ENCODE assay signal across 1 cellular context in genomic region chr3:186901135-186901734, GRCh38.
TF ChIP-seq lines count a peak whose summit lies in the region.

No MANE protein-coding gene starts in this region.

TF ChIP-seq in K562, 482 proteins besides CTCF, POLR2A, EP300 and RAD21 (continued from another document and continues in another):
- peak; percentile 69 for TF ChIP-seq MGA (IDR thresholded peaks at IDR 0.05)
- 0 out of 2 replicates have a peak, but pooled peaks have one; percentile 24 for TF ChIP-seq GABPA (tag; conservative IDR thresholded peaks at IDR 0.05; ENCODE audit: low read depth)
- peak; percentile 86 for TF ChIP-seq ATF7 (IDR thresholded peaks at IDR 0.05)
- TF ChIP-seq TEAD4 (IDR thresholded peaks at IDR 0.05; ENCODE audit: low read length), result peak; percentile 22; the same call in 1 of the 2 replicates
- TF ChIP-seq TEAD4 (CRISPR knock-in tag; IDR thresholded peaks at IDR 0.05; ENCODE audit: borderline replicate concordance), result no peak
- TF ChIP-seq, protein P1, sequence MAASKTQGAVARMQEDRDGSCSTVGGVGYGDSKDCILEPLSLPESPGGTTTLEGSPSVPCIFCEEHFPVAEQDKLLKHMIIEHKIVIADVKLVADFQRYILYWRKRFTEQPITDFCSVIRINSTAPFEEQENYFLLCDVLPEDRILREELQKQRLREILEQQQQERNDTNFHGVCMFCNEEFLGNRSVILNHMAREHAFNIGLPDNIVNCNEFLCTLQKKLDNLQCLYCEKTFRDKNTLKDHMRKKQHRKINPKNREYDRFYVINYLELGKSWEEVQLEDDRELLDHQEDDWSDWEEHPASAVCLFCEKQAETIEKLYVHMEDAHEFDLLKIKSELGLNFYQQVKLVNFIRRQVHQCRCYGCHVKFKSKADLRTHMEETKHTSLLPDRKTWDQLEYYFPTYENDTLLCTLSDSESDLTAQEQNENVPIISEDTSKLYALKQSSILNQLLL (CRISPR knock-in tag; IDR thresholded peaks at IDR 0.05; ENCODE audit: borderline replicate concordance), result no peak
- peak; percentile 25; the same call in 1 of the 2 replicates for TF ChIP-seq ZKSCAN8 (CRISPR knock-in tag; IDR thresholded peaks at IDR 0.05)
- TF ChIP-seq, protein P2, sequence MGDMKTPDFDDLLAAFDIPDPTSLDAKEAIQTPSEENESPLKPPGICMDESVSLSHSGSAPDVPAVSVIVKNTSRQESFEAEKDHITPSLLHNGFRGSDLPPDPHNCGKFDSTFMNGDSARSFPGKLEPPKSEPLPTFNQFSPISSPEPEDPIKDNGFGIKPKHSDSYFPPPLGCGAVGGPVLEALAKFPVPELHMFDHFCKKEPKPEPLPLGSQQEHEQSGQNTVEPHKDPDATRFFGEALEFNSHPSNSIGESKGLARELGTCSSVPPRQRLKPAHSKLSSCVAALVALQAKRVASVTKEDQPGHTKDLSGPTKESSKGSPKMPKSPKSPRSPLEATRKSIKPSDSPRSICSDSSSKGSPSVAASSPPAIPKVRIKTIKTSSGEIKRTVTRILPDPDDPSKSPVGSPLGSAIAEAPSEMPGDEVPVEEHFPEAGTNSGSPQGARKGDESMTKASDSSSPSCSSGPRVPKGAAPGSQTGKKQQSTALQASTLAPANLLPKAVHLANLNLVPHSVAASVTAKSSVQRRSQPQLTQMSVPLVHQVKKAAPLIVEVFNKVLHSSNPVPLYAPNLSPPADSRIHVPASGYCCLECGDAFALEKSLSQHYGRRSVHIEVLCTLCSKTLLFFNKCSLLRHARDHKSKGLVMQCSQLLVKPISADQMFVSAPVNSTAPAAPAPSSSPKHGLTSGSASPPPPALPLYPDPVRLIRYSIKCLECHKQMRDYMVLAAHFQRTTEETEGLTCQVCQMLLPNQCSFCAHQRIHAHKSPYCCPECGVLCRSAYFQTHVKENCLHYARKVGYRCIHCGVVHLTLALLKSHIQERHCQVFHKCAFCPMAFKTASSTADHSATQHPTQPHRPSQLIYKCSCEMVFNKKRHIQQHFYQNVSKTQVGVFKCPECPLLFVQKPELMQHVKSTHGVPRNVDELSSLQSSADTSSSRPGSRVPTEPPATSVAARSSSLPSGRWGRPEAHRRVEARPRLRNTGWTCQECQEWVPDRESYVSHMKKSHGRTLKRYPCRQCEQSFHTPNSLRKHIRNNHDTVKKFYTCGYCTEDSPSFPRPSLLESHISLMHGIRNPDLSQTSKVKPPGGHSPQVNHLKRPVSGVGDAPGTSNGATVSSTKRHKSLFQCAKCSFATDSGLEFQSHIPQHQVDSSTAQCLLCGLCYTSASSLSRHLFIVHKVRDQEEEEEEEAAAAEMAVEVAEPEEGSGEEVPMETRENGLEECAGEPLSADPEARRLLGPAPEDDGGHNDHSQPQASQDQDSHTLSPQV (IDR thresholded peaks at IDR 0.05), result peak; percentile 72; the same call in 1 of the 2 replicates
- TF ChIP-seq ZNF589 (CRISPR knock-in tag; IDR thresholded peaks at IDR 0.05; ENCODE audit: low read depth), result peak; percentile 95
- TF ChIP-seq, protein P3, sequence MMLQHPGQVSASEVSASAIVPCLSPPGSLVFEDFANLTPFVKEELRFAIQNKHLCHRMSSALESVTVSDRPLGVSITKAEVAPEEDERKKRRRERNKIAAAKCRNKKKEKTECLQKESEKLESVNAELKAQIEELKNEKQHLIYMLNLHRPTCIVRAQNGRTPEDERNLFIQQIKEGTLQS (IDR thresholded peaks at IDR 0.05), result peak; percentile 71
- TF ChIP-seq, protein P3 (CRISPR knock-in tag; conservative IDR thresholded peaks at IDR 0.05), result no peak
- TF ChIP-seq HOXB6 (CRISPR knock-in tag; IDR thresholded peaks at IDR 0.05; ENCODE audit: borderline replicate concordance), result no peak
- TF ChIP-seq SUPT5H (IDR thresholded peaks at IDR 0.05), result no peak
- no peak for TF ChIP-seq EZH2 (IDR thresholded peaks at IDR 0.05; ENCODE audit: borderline replicate concordance, low read depth, low read length)
- TF ChIP-seq RBFOX2 (IDR thresholded peaks at IDR 0.05; ENCODE audit: low read depth, low read length), result peak; percentile 45
- TF ChIP-seq EP400 (IDR thresholded peaks at IDR 0.05), result peak; percentile 50
- TF ChIP-seq L3MBTL2 (IDR thresholded peaks at IDR 0.05), result peak; percentile 88
- peak; percentile 4; the same call in 1 of the 2 replicates for TF ChIP-seq JUN (IDR thresholded peaks at IDR 0.05; ENCODE audit: borderline replicate concordance, low read depth, low read length)
- TF ChIP-seq JUN (CRISPR knock-in tag; IDR thresholded peaks at IDR 0.05; ENCODE audit: borderline replicate concordance), result no peak
- peak; percentile 62 for TF ChIP-seq NFRKB (IDR thresholded peaks at IDR 0.05; ENCODE audit: low read depth)
- TF ChIP-seq, protein P4, sequence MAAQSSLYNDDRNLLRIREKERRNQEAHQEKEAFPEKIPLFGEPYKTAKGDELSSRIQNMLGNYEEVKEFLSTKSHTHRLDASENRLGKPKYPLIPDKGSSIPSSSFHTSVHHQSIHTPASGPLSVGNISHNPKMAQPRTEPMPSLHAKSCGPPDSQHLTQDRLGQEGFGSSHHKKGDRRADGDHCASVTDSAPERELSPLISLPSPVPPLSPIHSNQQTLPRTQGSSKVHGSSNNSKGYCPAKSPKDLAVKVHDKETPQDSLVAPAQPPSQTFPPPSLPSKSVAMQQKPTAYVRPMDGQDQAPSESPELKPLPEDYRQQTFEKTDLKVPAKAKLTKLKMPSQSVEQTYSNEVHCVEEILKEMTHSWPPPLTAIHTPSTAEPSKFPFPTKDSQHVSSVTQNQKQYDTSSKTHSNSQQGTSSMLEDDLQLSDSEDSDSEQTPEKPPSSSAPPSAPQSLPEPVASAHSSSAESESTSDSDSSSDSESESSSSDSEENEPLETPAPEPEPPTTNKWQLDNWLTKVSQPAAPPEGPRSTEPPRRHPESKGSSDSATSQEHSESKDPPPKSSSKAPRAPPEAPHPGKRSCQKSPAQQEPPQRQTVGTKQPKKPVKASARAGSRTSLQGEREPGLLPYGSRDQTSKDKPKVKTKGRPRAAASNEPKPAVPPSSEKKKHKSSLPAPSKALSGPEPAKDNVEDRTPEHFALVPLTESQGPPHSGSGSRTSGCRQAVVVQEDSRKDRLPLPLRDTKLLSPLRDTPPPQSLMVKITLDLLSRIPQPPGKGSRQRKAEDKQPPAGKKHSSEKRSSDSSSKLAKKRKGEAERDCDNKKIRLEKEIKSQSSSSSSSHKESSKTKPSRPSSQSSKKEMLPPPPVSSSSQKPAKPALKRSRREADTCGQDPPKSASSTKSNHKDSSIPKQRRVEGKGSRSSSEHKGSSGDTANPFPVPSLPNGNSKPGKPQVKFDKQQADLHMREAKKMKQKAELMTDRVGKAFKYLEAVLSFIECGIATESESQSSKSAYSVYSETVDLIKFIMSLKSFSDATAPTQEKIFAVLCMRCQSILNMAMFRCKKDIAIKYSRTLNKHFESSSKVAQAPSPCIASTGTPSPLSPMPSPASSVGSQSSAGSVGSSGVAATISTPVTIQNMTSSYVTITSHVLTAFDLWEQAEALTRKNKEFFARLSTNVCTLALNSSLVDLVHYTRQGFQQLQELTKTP (IDR thresholded peaks at IDR 0.05; ENCODE audit: low read depth in 1 of 2, partially characterized antibody in 2 of 2), result peak in 1 of 2 experiments; percentile 36
- TF ChIP-seq ZNF184 (CRISPR knock-in tag; IDR thresholded peaks at IDR 0.05), result no peak
- no peak for TF ChIP-seq ZNF830 (CRISPR knock-in tag; IDR thresholded peaks at IDR 0.05)
- no peak for TF ChIP-seq NR4A1 (CRISPR knock-in tag; IDR thresholded peaks at IDR 0.05)
- peak; percentile 53; the same call in 1 of the 2 replicates for TF ChIP-seq NR4A1 (tag; IDR thresholded peaks at IDR 0.05)
- 0 out of 2 replicates have a peak, but pooled peaks have one; percentile 12 for TF ChIP-seq ETV1 (tag; conservative IDR thresholded peaks at IDR 0.05; ENCODE audit: low read depth)
- TF ChIP-seq BCL6 (CRISPR knock-in tag; IDR thresholded peaks at IDR 0.05), result 0 out of 2 replicates have a peak, but pooled peaks have one; percentile 23
- no peak for TF ChIP-seq ZNF76 (CRISPR knock-in tag; IDR thresholded peaks at IDR 0.05; ENCODE audit: borderline replicate concordance)
- no peak for TF ChIP-seq TEAD2 (tag; IDR thresholded peaks at IDR 0.05)
- TF ChIP-seq MED1 (CRISPR knock-in tag; IDR thresholded peaks at IDR 0.05; ENCODE audit: borderline replicate concordance), result no peak
- no peak for TF ChIP-seq ZBTB8A (IDR thresholded peaks at IDR 0.05; ENCODE audit: partially characterized antibody)
- TF ChIP-seq HSF4 (CRISPR knock-in tag; IDR thresholded peaks at IDR 0.05; ENCODE audit: borderline replicate concordance), result peak; percentile 26; the same call in 1 of the 2 replicates
- peak; percentile 80; the same call in 1 of the 2 replicates for TF ChIP-seq ZNF175 (CRISPR knock-in tag; IDR thresholded peaks at IDR 0.05; ENCODE audit: low read depth)
- no peak for TF ChIP-seq ZBTB7A (IDR thresholded peaks at IDR 0.05; ENCODE audit: borderline replicate concordance, control insufficient read depth, low read depth, low read length)
- TF ChIP-seq ETS2 (tag; IDR thresholded peaks at IDR 0.05; ENCODE audit: borderline replicate concordance, poor library complexity, severe bottlenecking), result no peak
